Comparison of ENCODE assay signal across 3 cellular contexts in genomic region chr22:45616432-45616831, GRCh38.
"Had no signal": no experiment of that assay in that cellular context is flagged by ENCODE, and none has a peak within 500 bp of the region (broad histone marks: within the 10 kb centered on the region; RNA-seq: fewer than 3 reads in every experiment).

No MANE protein-coding gene starts in this region.

- H3K4me3 ChIP-seq: GM12878 had no signal

- DNase-seq: GDM1, GF-D8 had no signal

- ATAC-seq: GM12878 had no signal
